17 cellular contexts compared by ENCODE assay signal in the genomic region with DNA sequence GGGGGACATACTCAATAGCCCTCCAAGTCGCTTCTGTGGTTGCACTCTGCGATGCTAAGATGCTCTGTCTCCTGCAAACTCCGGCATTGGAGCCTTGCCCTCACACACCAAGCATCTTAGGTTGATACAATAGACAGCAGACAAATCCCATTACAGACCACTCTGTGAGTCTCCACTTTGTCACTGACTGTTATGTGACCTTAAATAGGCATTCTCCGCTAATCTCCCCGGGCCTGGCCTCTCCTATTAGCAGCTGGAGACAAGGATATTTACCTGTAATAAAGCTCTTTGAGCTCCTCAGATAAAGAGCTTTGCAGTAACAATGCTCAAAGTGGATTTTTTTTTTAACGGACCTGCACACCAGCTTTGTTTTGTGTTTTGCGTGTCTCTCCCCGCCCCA.
DNase-seq lines count a peak whose midpoint lies in the region; ATAC-seq and TF ChIP-seq lines count a peak whose summit lies in the region.
"Had no signal": no experiment of that assay in that cellular context is flagged by ENCODE, and none has a peak within 500 bp of the region (broad histone marks: within the 10 kb centered on the region; RNA-seq: fewer than 3 reads in every experiment).

No MANE protein-coding gene starts in this region.

- no peak overlapping the region for H3K27ac Mint-ChIP-seq in stimulated activated naive CD8-positive, alpha-beta T cell treated with anti-CD3 and anti-CD28 coated beads, Interleukin-15, amount 100 ng/mL, for 72 hours
- H3K27ac Mint-ChIP-seq: HFFc6 had no signal

- H3K27ac ChIP-seq in upper lobe of right lung = no peak overlapping the region

- DNase-seq in DMS153 (lab: John Stamatoyannopoulos, UW) (peak; percentile 83), NCI-H187 (lab: John Stamatoyannopoulos, UW) (peak; percentile 50 to 71), NCI-H748 treated with DMSO at 0.1 percent for 48 hours (lab: John Stamatoyannopoulos, UW) (peak; percentile 39), islet precursor cell (peak; percentile 91), KBM-7 (no peak), upper lobe of right lung (no peak)
- DNase-seq in stimulated activated naive CD8-positive, alpha-beta T cell treated with anti-CD3 and anti-CD28 coated beads, Interleukin-15, amount 100 ng/mL, for 72 hours = no peak
- DNase-seq: AML-193, DND-41, GDM1, HFFc6, NCI-H1048, NCI-H2081 treated with DMSO at 0.1 percent for 48 hours, NCI-H446, SIG-M5 had no signal

- no peaks in the 10 kb centered on the region for H3K27me3 Mint-ChIP-seq in stimulated activated naive CD8-positive, alpha-beta T cell treated with anti-CD3 and anti-CD28 coated beads, Interleukin-15, amount 100 ng/mL, for 72 hours

- no peak for TF ChIP-seq CTCF in upper lobe of right lung (IDR thresholded peaks at IDR 0.05)

- no peaks in the 10 kb centered on the region for H3K4me1 Mint-ChIP-seq in stimulated activated naive CD8-positive, alpha-beta T cell treated with anti-CD3 and anti-CD28 coated beads, Interleukin-15, amount 100 ng/mL, for 72 hours

- H3K27me3 ChIP-seq in upper lobe of right lung = no peaks in the 10 kb centered on the region

- no peaks in the 10 kb centered on the region for H3K9me3 ChIP-seq in upper lobe of right lung

- H3K4me1 ChIP-seq in upper lobe of right lung = no peaks in the 10 kb centered on the region

- H3K4me3 Mint-ChIP-seq in stimulated activated naive CD8-positive, alpha-beta T cell treated with anti-CD3 and anti-CD28 coated beads, Interleukin-15, amount 100 ng/mL, for 72 hours = no peak overlapping the region
- H3K4me3 Mint-ChIP-seq: HFFc6 had no signal

- H3K36me3 ChIP-seq in upper lobe of right lung = no peaks in the 10 kb centered on the region

- H3K9me3 Mint-ChIP-seq in stimulated activated naive CD8-positive, alpha-beta T cell treated with anti-CD3 and anti-CD28 coated beads, Interleukin-15, amount 100 ng/mL, for 72 hours = peaks cover 11 to 14% of the 10 kb centered on the region in 2 donors
- H3K9me3 Mint-ChIP-seq: HFFc6 had no signal

- H3K4me3 ChIP-seq in upper lobe of right lung = no peak overlapping the region
- H3K4me3 ChIP-seq: K562 had no signal

- in situ Hi-C loops in KBM-7 (cut with MboI; ENCODE audit: low pct_unique_long_range_greater_than_20kb, low sequenced_read_pairs) = no loop called here

- intact Hi-C loops in upper lobe of right lung (cut with DNase I) = no loop called here

- ATAC-seq in GM21515 (IDR thresholded peaks at IDR 0.05; ENCODE audit: unreplicated experiment) = no peak
- ATAC-seq in stimulated activated naive CD8-positive, alpha-beta T cell treated with anti-CD3 and anti-CD28 coated beads, Interleukin-15, amount 100 ng/mL, for 72 hours = no peak
- no peak for ATAC-seq in upper lobe of right lung
- ATAC-seq: K562 had no signal

Comparison
In these comparisons a context has a peak if more than half of its experiments do, and no peak if none do; other contexts are left out.
1. DNase-seq: peak in DMS153 (single experiment), NCI-H187 (2 of 2), NCI-H748 treated with DMSO at 0.1 percent for 48 hours (single experiment) and islet precursor cell (single experiment); none in KBM-7 (single experiment), stimulated activated naive CD8-positive, alpha-beta T cell treated with anti-CD3 and anti-CD28 coated beads, Interleukin-15, amount 100 ng/mL, for 72 hours (0 of 2) and upper lobe of right lung (single experiment).